ENCODE assay signal across 8 cellular contexts in genomic region chr11:48055292-48056132, GRCh38.
DNase-seq lines count a peak whose midpoint lies in the region; ATAC-seq and TF ChIP-seq lines count a peak whose summit lies in the region.

No MANE protein-coding gene starts in this region.

- no peaks in the 10 kb centered on the region for H3K27me3 ChIP-seq in Loucy (ENCODE audit: insufficient read depth, low read length, poor library complexity, severe bottlenecking)

- peaks cover 22% of the 10 kb centered on the region for H3K4me1 ChIP-seq in Loucy (ENCODE audit: insufficient read depth, low read length, poor library complexity, severe bottlenecking)

- no peaks in the 10 kb centered on the region for H3K36me3 ChIP-seq in Loucy (ENCODE audit: insufficient read depth, low read length)

- no peak overlapping the region for H2AFZ ChIP-seq in Loucy (ENCODE audit: low read length)

- H3K79me2 ChIP-seq in Loucy (ENCODE audit: insufficient read depth, low read length) = no peaks in the 10 kb centered on the region

- no peaks in the 10 kb centered on the region for H3K9me3 ChIP-seq in Loucy (ENCODE audit: insufficient read depth, low read depth, low read length)

- no peaks in the 10 kb centered on the region for H3F3A ChIP-seq in Loucy (ENCODE audit: low read depth)

- TF ChIP-seq CTCF in Loucy (conservative IDR thresholded peaks at IDR 0.05; ENCODE audit: low read length) = no peak

- DNase-seq in GDM1 (lab: John Stamatoyannopoulos, UW) (peak; percentile 58), glomerular visceral epithelial cell (ENCODE audit: extremely low spot score) (peak; percentile 93), NCI-H2196 treated with DMSO at 0.1 percent for 48 hours (lab: John Stamatoyannopoulos, UW; ENCODE audit: unreplicated experiment) (no peak)
- DNase-seq in activated CD8-positive, alpha-beta memory T cell treated with anti-CD3 and anti-CD28 coated beads for 4 hours (ENCODE audit: low read depth in 2 of 2) = peak; percentile 11 to 33
- peak; percentile 35 to 55 (median 50) for DNase-seq in stimulated activated CD4-positive, alpha-beta T cell treated with anti-CD3 and anti-CD28 coated beads, TNF-alpha, amount 100 ng/mL, for 48 hours (ENCODE audit: low read depth in 3 of 3)

- H4K20me1 ChIP-seq in Loucy (ENCODE audit: insufficient read depth, low read length, poor library complexity, severe bottlenecking) = no peaks in the 10 kb centered on the region

- ATAC-seq in GM21526 (IDR thresholded peaks at IDR 0.05; ENCODE audit: low FRiP score, unreplicated experiment) (no peak), HG03280 (IDR thresholded peaks at IDR 0.05; ENCODE audit: unreplicated experiment) (no peak)

- H3K9ac ChIP-seq in Loucy (ENCODE audit: low read depth, low read length, poor library complexity, severe bottlenecking) = no peak overlapping the region

- peak overlapping the region; percentile 58 for H3K4me2 ChIP-seq in Loucy (ENCODE audit: low read depth, low read length, poor library complexity, severe bottlenecking)

- H3K4me3 ChIP-seq in Loucy (ENCODE audit: low read length, poor library complexity, severe bottlenecking) = peak overlapping the region; percentile 23

- H3K9me2 ChIP-seq in Loucy (replicated peaks; ENCODE audit: low read depth, low read length) = no peaks in the 10 kb centered on the region
